Comparison of ENCODE assay signal across 8 cellular contexts in the genomic region with DNA sequence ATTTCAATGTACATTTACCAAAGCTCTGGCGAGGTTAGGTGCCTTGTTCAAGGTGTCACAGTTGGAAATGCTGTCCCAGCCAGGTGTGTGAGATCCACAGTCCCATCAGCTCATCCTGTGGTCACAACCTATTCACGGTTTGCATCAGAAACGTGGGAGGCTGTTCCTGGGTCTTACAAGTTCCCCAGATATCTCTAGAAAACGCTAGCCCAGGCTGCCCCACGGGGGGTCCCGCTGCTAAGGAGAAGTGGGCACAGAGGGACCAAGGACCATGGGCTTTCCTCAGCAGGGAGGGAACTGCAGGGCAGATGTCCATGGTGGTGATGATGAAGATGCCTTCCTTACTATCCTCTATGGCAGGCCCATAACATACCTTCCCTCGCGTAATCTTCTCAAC. TPM values are rescaled to one million over a fixed set of nuclear protein-coding genes. Genes with fewer than 3 reads are reported as not detected.
DNase-seq lines count a peak whose midpoint lies in the region; ATAC-seq and TF ChIP-seq lines count a peak whose summit lies in the region.

No MANE protein-coding gene starts in this region.

- no peaks in the 10 kb centered on the region for H3K27me3 ChIP-seq in HUES48 (ENCODE audit: control insufficient read depth, insufficient read depth, low read length)
- no peaks in the 10 kb centered on the region for H3K27me3 ChIP-seq in body of pancreas
- H3K27me3 ChIP-seq in transverse colon: no peaks in the 10 kb centered on the region

- TF ChIP-seq POLR2A in body of pancreas (IDR thresholded peaks at IDR 0.05) (no peak), lower leg skin (IDR thresholded peaks at IDR 0.05) (no peak), transverse colon (IDR thresholded peaks at IDR 0.05) (no peak)

- TF ChIP-seq EP300 in transverse colon (IDR thresholded peaks at IDR 0.05; ENCODE audit: low read depth): no peak

- H3K9ac ChIP-seq in HUES48 (ENCODE audit: low read depth, low read length): peak overlapping the region; percentile 75

- peaks cover 12% of the 10 kb centered on the region; the same call in 1 of the 2 replicates for H3K4me1 ChIP-seq in HUES48 (ENCODE audit: control insufficient read depth, insufficient read depth, low read length)
- peaks cover 14% of the 10 kb centered on the region for H3K4me1 ChIP-seq in body of pancreas
- peaks cover 0 to 17% (median 15%) of the 10 kb centered on the region in 4 donors for H3K4me1 ChIP-seq in transverse colon

- H3K9me3 ChIP-seq in HUES48 (ENCODE audit: control insufficient read depth, insufficient read depth, low read length) (no peaks in the 10 kb centered on the region), body of pancreas (no peaks in the 10 kb centered on the region), transverse colon (no peaks in the 10 kb centered on the region)

- 8 to 10% methylated on average over 6 to 8 of the region's 8 CpGs for WGBS in body of pancreas, 2 donors
- 16 to 20% methylated on average over 8 of the region's 8 CpGs for WGBS in lower leg skin, 2 donors
- WGBS in transverse colon (ENCODE audit: low coverage in 1 of 2), 2 donors: 15 to 29% methylated on average over 1 to 8 of the region's 8 CpGs

- H3K4me3 ChIP-seq in HUES48 (ENCODE audit: low read depth, low read length) (peak overlapping the region; percentile 77), body of pancreas (peak overlapping the region; percentile 24 to 45), lower leg skin (ENCODE audit: low read depth, poor library complexity, severe bottlenecking) (peak overlapping the region; percentile 78), transverse colon (peak overlapping the region; percentile 70 to 96 (median 84))

- TF ChIP-seq CTCF in body of pancreas (IDR thresholded peaks at IDR 0.05): no peak
- TF ChIP-seq CTCF in lower leg skin (IDR thresholded peaks at IDR 0.05): no peak
- TF ChIP-seq CTCF in transverse colon (IDR thresholded peaks at IDR 0.05): no peak

- intact Hi-C loops in body of pancreas (cut with DNase I) (no loop called here), lower leg skin (cut with DNase I; ENCODE audit: low total_unique reads) (no loop called here), transverse colon (cut with DNase I; ENCODE audit: low total_unique reads) (no loop called here)

- DNase-seq in NCI-H146 (lab: John Stamatoyannopoulos, UW): peak; percentile 57
- DNase-seq in NCI-H146 treated with DMSO at 0.1 percent for 48 hours (lab: John Stamatoyannopoulos, UW; ENCODE audit: unreplicated experiment): no peak
- peak in 1 of 4 donors; percentile 18 for DNase-seq in body of pancreas
- no peak for DNase-seq in lower leg skin (ENCODE audit: low spot score in 2 of 2)
- no peak for DNase-seq in transverse colon
- no peak for DNase-seq in NCI-H1105 treated with DMSO at 0.1 percent for 48 hours (lab: John Stamatoyannopoulos, UW)
- no peak for DNase-seq in LoVo (ENCODE audit: low spot score)

- ATAC-seq in body of pancreas: no peak

- in situ Hi-C loops in transverse colon (cut with MboI; ENCODE audit: low pct_ligation_motif_present in 1 of 4, low pct_unique_long_range_greater_than_20kb in 1 of 4, low sequenced_read_pairs in 3 of 4): no loop called here

- H3K27ac ChIP-seq in HUES48 (ENCODE audit: low read depth, low read length): no peak overlapping the region
- H3K27ac ChIP-seq in body of pancreas: peak overlapping the region; percentile 76 to 92 (median 88)
- peak overlapping the region; percentile 83 to 89 (median 88) for H3K27ac ChIP-seq in transverse colon

- H3K36me3 ChIP-seq in HUES48 (ENCODE audit: control insufficient read depth, insufficient read depth, low read length) (peaks cover 4% of the 10 kb centered on the region; the same call in 1 of the 2 replicates), body of pancreas (replicated peaks in 1 of 2; ENCODE audit: insufficient read depth in 1 of 2, low read depth in 2 of 2) (no peaks in the 10 kb centered on the region), transverse colon (no peaks in the 10 kb centered on the region)

RNA-seq across cellular contexts. Expression of a gene that starts 0.7 kb away (rescaled TPM):
- total RNA-seq in body of pancreas (10 to 100 TPM; 16.8 to 20.0 TPM), lower leg skin (10 to 100 TPM; 22.8 to 75.4 (median 43.6) TPM), transverse colon (10 to 100 TPM in 3 of 4 donors, 1 to 10 TPM in 1; 9.6 to 36.0 (median 28.3) TPM)

RNA-seq across cellular contexts. Expression of a gene that starts 35.8 kb away (rescaled TPM):
- 10 to 100 TPM; 61.0 to 79.1 TPM for total RNA-seq in body of pancreas
- 10 to 100 TPM; 61.6 to 77.4 (median 69.3) TPM for total RNA-seq in lower leg skin
- total RNA-seq in transverse colon: 100 to 1,000 TPM in 2 of 4 donors, 10 to 100 TPM in 2; 80.8 to 186 (median 129) TPM
